ENCODE assay signal across 8 cellular contexts in genomic region chr10:21315321-21316220, GRCh38.
A peak's percentile ranks its signal among the peaks of the same experiment; 100 is the strongest.
DNase-seq lines count a peak whose midpoint lies in the region; ATAC-seq, FAIRE-seq and TF ChIP-seq lines count a peak whose summit lies in the region.

No MANE protein-coding gene starts in this region.

- H4K91ac ChIP-seq in H9 (ENCODE audit: insufficient read length, low read depth, low read length): no peak overlapping the region

- no peak overlapping the region for H3K23ac ChIP-seq in H9 (ENCODE audit: insufficient read length, low read depth, low read length)

- H3K36me3 ChIP-seq in GM12878 (ENCODE audit: control insufficient read depth in 2 of 2, insufficient read depth in 2 of 2, low read length in 1 of 2): no peaks in the 10 kb centered on the region
- no peaks in the 10 kb centered on the region for H3K36me3 ChIP-seq in smooth muscle cell (ENCODE audit: low read depth)

- TF ChIP-seq EP300 in GM12878 (IDR thresholded peaks at IDR 0.05; ENCODE audit: borderline replicate concordance in 1 of 2, control insufficient read depth in 1 of 2, low read depth in 2 of 2, low read length in 2 of 2): no peak

- no peaks in the 10 kb centered on the region; a peak in 2 of 5 replicates for H3K9me3 Mint-ChIP-seq in H9
- H3K9me3 Mint-ChIP-seq in activated T-helper 1 cell treated with anti-CD3 and anti-CD28 coated beads, Interleukin-12 subunit alpha, Interleukin-12 subunit beta, Interleukin-2, Interleukin-4 antibody, amounts not matched to agents 30 ng/mL and 10 ng/mL and 1 ng/mL, durations not matched to agents 14 hours and 24 hours and 36 hours: no peaks in the 10 kb centered on the region

- H4K8ac ChIP-seq in H9 (replicated peaks; ENCODE audit: insufficient read length, low read depth, low read length): no peak overlapping the region

- no peak overlapping the region for H3K9ac ChIP-seq in H9 (ENCODE audit: extremely low read depth, insufficient read length, low read length)
- H3K9ac ChIP-seq in GM12878 (ENCODE audit: control insufficient read depth, insufficient read depth, low read length): no peak overlapping the region
- H3K9ac ChIP-seq in smooth muscle cell (ENCODE audit: low read depth): no peak overlapping the region

- CTCF ChIA-PET in GM12878 (lab: Yijun Ruan, JAX): no interaction called here

- H3K36me3 Mint-ChIP-seq in H9 (ENCODE audit: insufficient read depth in 1 of 3, low read depth in 3 of 3): no peaks in the 10 kb centered on the region; a peak in 2 of 7 replicates
- no peaks in the 10 kb centered on the region for H3K36me3 Mint-ChIP-seq in activated T-helper 1 cell treated with anti-CD3 and anti-CD28 coated beads, Interleukin-12 subunit alpha, Interleukin-12 subunit beta, Interleukin-2, Interleukin-4 antibody, amounts not matched to agents 30 ng/mL and 10 ng/mL and 1 ng/mL, durations not matched to agents 14 hours and 24 hours and 36 hours (ENCODE audit: low read depth)

- TF ChIP-seq RAD21 in GM12878 (IDR thresholded peaks at IDR 0.05; ENCODE audit: insufficient read depth, low read depth, low read length): no peak

- peak overlapping the region; percentile 6 for H3K27ac ChIP-seq in H9 (ENCODE audit: insufficient read length, low read depth, low read length)
- no peak overlapping the region for H3K27ac ChIP-seq in GM12878 (ENCODE audit: control insufficient read depth, insufficient read depth)
- H3K27ac ChIP-seq in smooth muscle cell (ENCODE audit: low read depth): peak overlapping the region; percentile 65

- H3K4me1 Mint-ChIP-seq in H9: peaks cover 46 to 56% of the 10 kb centered on the region in 2 experiments
- no peaks in the 10 kb centered on the region for H3K4me1 Mint-ChIP-seq in activated T-helper 1 cell treated with anti-CD3 and anti-CD28 coated beads, Interleukin-12 subunit alpha, Interleukin-12 subunit beta, Interleukin-2, Interleukin-4 antibody, amounts not matched to agents 30 ng/mL and 10 ng/mL and 1 ng/mL, durations not matched to agents 14 hours and 24 hours and 36 hours (ENCODE audit: low read depth)

- H2BK5ac ChIP-seq in H9 (ENCODE audit: insufficient read length, low read length): no peak overlapping the region

- peak overlapping the region; percentile 89 to 98 (median 90) for H3K27ac Mint-ChIP-seq in H9
- no peak overlapping the region for H3K27ac Mint-ChIP-seq in activated T-helper 1 cell treated with anti-CD3 and anti-CD28 coated beads, Interleukin-12 subunit alpha, Interleukin-12 subunit beta, Interleukin-2, Interleukin-4 antibody, amounts not matched to agents 30 ng/mL and 10 ng/mL and 1 ng/mL, durations not matched to agents 14 hours and 24 hours and 36 hours

- H2BK15ac ChIP-seq in H9 (ENCODE audit: low read depth, low read length): no peak overlapping the region

- H3K4me1 ChIP-seq in H9 (ENCODE audit: insufficient read depth, low read length) (peaks cover 5% of the 10 kb centered on the region; the same call in 1 of the 2 replicates), GM12878 (ENCODE audit: control insufficient read depth, insufficient read depth, low read length) (peaks cover 19% of the 10 kb centered on the region), smooth muscle cell (ENCODE audit: low read depth) (peaks cover 35% of the 10 kb centered on the region)

- RAD21 ChIA-PET in GM12878 (lab: Charles Lee; ENCODE audit: unreplicated experiment): no interaction called here

- POLR2A ChIA-PET in GM12878 (lab: Charles Lee): no interaction called here

- TF ChIP-seq CTCF in H9 (conservative IDR thresholded peaks at IDR 0.05): no peak
- TF ChIP-seq CTCF in GM12878 (IDR thresholded peaks at IDR 0.05 in 2 of 3, conservative IDR thresholded peaks at IDR 0.05 in 1 of 3; ENCODE audit: control insufficient read depth in 2 of 3, extremely low read depth in 1 of 3, insufficient read depth in 1 of 3, low read depth in 3 of 3, low read length in 3 of 3): no peak
- TF ChIP-seq CTCF in smooth muscle cell (IDR thresholded peaks at IDR 0.05; ENCODE audit: borderline replicate concordance, insufficient read depth, poor library complexity, severe bottlenecking): no peak

- H3K79me2 ChIP-seq in H9 (ENCODE audit: insufficient read depth, low read length) (no peaks in the 10 kb centered on the region), GM12878 (ENCODE audit: control insufficient read depth, insufficient read depth, low read length) (no peaks in the 10 kb centered on the region), smooth muscle cell (ENCODE audit: low read depth) (no peaks in the 10 kb centered on the region)

- H3K4me3 ChIP-seq in GM12878: no peak overlapping the region
- H3K4me3 ChIP-seq in iPS-18c (ENCODE audit: insufficient read depth, low read depth, low read length): 0 out of 2 replicates have a peak overlapping the region, but pooled peaks have one; percentile 5
- no peak overlapping the region for H3K4me3 ChIP-seq in smooth muscle cell

- no peak for TF ChIP-seq POLR2A in GM12878 (IDR thresholded peaks at IDR 0.05; ENCODE audit: low read depth, low read length)

- H3K18ac ChIP-seq in H9 (ENCODE audit: insufficient read length, low read depth, low read length): no peak overlapping the region

- peak; percentile 30 for ATAC-seq in GM12878
- ATAC-seq in GM21423 (IDR thresholded peaks at IDR 0.05; ENCODE audit: unreplicated experiment): no peak

- DNase-seq in H9: peak; percentile 78
- DNase-seq in GM12878 (ENCODE audit: low read depth, low spot score): no peak
- peak; percentile 18 for DNase-seq in smooth muscle cell (lab: John Stamatoyannopoulos, UW; ENCODE audit: unreplicated experiment)
- no peak for DNase-seq in NCI-H2107 (lab: John Stamatoyannopoulos, UW)
- DNase-seq in activated T-helper 1 cell treated with anti-CD3 and anti-CD28 coated beads, Interleukin-12 subunit alpha, Interleukin-12 subunit beta, Interleukin-2, Interleukin-4 antibody, amounts not matched to agents 30 ng/mL and 10 ng/mL and 1 ng/mL, durations not matched to agents 14 hours and 24 hours and 36 hours (ENCODE audit: low spot score): no peak
- no peak for DNase-seq in NCI-H1436 (lab: John Stamatoyannopoulos, UW)

- no peak overlapping the region for H2AK5ac ChIP-seq in H9 (ENCODE audit: insufficient read length, low read length)

- intact Hi-C loops in GM12878 (cut with micrococcal nuclease; ENCODE audit: unreplicated experiment): no loop called here
- intact Hi-C loops in activated T-helper 1 cell treated with anti-CD3 and anti-CD28 coated beads, Interleukin-12 subunit alpha, Interleukin-12 subunit beta, Interleukin-2, Interleukin-4 antibody, amounts not matched to agents 30 ng/mL and 10 ng/mL and 1 ng/mL, durations not matched to agents 14 hours and 24 hours and 36 hours (cut with micrococcal nuclease): no loop called here

- H3K4me2 ChIP-seq in H9 (ENCODE audit: insufficient read depth, insufficient read length, low read length): peak overlapping the region; percentile 9
- no peak overlapping the region for H3K4me2 ChIP-seq in GM12878 (ENCODE audit: control insufficient read depth, insufficient read depth)
- peak overlapping the region; percentile 61 for H3K4me2 ChIP-seq in smooth muscle cell

- no peaks in the 10 kb centered on the region for H3K9me3 ChIP-seq in H9 (ENCODE audit: control insufficient read depth, low read depth, low read length)
- H3K9me3 ChIP-seq in GM12878 (replicated peaks; ENCODE audit: control insufficient read depth, insufficient read depth, low read length): no peaks in the 10 kb centered on the region
- no peaks in the 10 kb centered on the region for H3K9me3 ChIP-seq in iPS-18c (ENCODE audit: control insufficient read depth, insufficient read depth, low read length)
- H3K9me3 ChIP-seq in smooth muscle cell (replicated peaks; ENCODE audit: low read depth): no peaks in the 10 kb centered on the region

- WGBS in H9 (ENCODE audit: extremely low coverage, insufficient read length, low lambda C conversion rate): no CpG with 5 or more reads among the region's 7 CpGs
- 50% methylated on average over 7 of the region's 7 CpGs for WGBS in GM12878 (ENCODE audit: insufficient coverage, insufficient replicate concordance, low lambda C conversion rate, missing lambda C conversion rate)
- 16% methylated on average over 7 of the region's 7 CpGs for WGBS in smooth muscle cell (ENCODE audit: low lambda C conversion rate)

- H3K23me2 ChIP-seq in H9 (ENCODE audit: insufficient read length, low read depth, low read length, poor library complexity, severe bottlenecking): no peaks in the 10 kb centered on the region

- no peak overlapping the region for H3K14ac ChIP-seq in H9 (ENCODE audit: insufficient read depth, low read length)

- no peaks in the 10 kb centered on the region for H3K79me1 ChIP-seq in H9 (ENCODE audit: insufficient read depth, low read depth, low read length, poor library complexity, severe bottlenecking)

- H3K56ac ChIP-seq in H9 (ENCODE audit: insufficient read length, low read depth, low read length): no peak overlapping the region

- no peak overlapping the region for H4K5ac ChIP-seq in H9 (ENCODE audit: insufficient read length, low read depth, low read length)

- H2BK12ac ChIP-seq in H9 (ENCODE audit: insufficient read length, low read depth, low read length): no peak overlapping the region

- SMC1A ChIA-PET in GM12878 (lab: Charles Lee; ENCODE audit: uncharacterized antibody, unreplicated experiment): interaction anchor here (1.1 kb wide), 1 partner anchor 22 kb away, joined by 3 read pairs; no protein-coding TSS in a partner anchor

- FAIRE-seq in GM12878 (lab: Jason Lieb, UNC): no peak

- H2AFZ ChIP-seq in H9 (ENCODE audit: low read length) (no peak overlapping the region), GM12878 (ENCODE audit: control insufficient read depth, low read depth, low read length) (peak overlapping the region; percentile 41), smooth muscle cell (ENCODE audit: low read depth) (peak overlapping the region; percentile 72)

- H3K4me3 Mint-ChIP-seq in H9: peak overlapping the region; percentile 35 to 62; a peak in 4 of 5 replicates
- H3K4me3 Mint-ChIP-seq in activated T-helper 1 cell treated with anti-CD3 and anti-CD28 coated beads, Interleukin-12 subunit alpha, Interleukin-12 subunit beta, Interleukin-2, Interleukin-4 antibody, amounts not matched to agents 30 ng/mL and 10 ng/mL and 1 ng/mL, durations not matched to agents 14 hours and 24 hours and 36 hours: no peak overlapping the region

- H4K20me1 ChIP-seq in H9 (ENCODE audit: control insufficient read depth, insufficient read depth, insufficient read length) (no peaks in the 10 kb centered on the region), GM12878 (ENCODE audit: control insufficient read depth, insufficient read depth) (no peaks in the 10 kb centered on the region), smooth muscle cell (ENCODE audit: low read depth) (no peaks in the 10 kb centered on the region)

- H3F3A ChIP-seq in smooth muscle cell (ENCODE audit: low read depth): peaks cover 6% of the 10 kb centered on the region

- H3T11ph ChIP-seq in H9 (ENCODE audit: low read length): no peak overlapping the region

- no peaks in the 10 kb centered on the region for H3K27me3 Mint-ChIP-seq in H9 (ENCODE audit: low read depth)
- H3K27me3 Mint-ChIP-seq in activated T-helper 1 cell treated with anti-CD3 and anti-CD28 coated beads, Interleukin-12 subunit alpha, Interleukin-12 subunit beta, Interleukin-2, Interleukin-4 antibody, amounts not matched to agents 30 ng/mL and 10 ng/mL and 1 ng/mL, durations not matched to agents 14 hours and 24 hours and 36 hours (ENCODE audit: insufficient read depth): no peaks in the 10 kb centered on the region

- in situ Hi-C loops in GM12878 (cut with MboI): no loop called here

- no peaks in the 10 kb centered on the region for H3K27me3 ChIP-seq in H9 (ENCODE audit: insufficient read depth, low read length)
- no peaks in the 10 kb centered on the region for H3K27me3 ChIP-seq in GM12878 (replicated peaks in 1 of 2; ENCODE audit: control insufficient read depth in 2 of 2, insufficient read depth in 2 of 2, low read length in 1 of 2)
- H3K27me3 ChIP-seq in smooth muscle cell (ENCODE audit: low read depth): no peaks in the 10 kb centered on the region

- H2BK120ac ChIP-seq in H9 (ENCODE audit: low read depth, low read length, poor library complexity, severe bottlenecking): no peak overlapping the region

- H2BK20ac ChIP-seq in H9 (ENCODE audit: low read depth, low read length, poor library complexity, severe bottlenecking): no peak overlapping the region

- no TSS peak for BruUV-seq in GM12878 (replicated peaks; lab: Mats Ljungman, UMichigan)

- H3K4ac ChIP-seq in H9 (ENCODE audit: low read depth, low read length): no peak overlapping the region

Comparison
In these comparisons a context has a peak if more than half of its experiments do, and no peak if none do; other contexts are left out.
1. DNase-seq: peak in H9 (single experiment) and smooth muscle cell (single experiment); none in GM12878 (single experiment), NCI-H2107 (single experiment), activated T-helper 1 cell treated with anti-CD3 and anti-CD28 coated beads, Interleukin-12 subunit alpha, Interleukin-12 subunit beta, Interleukin-2, Interleukin-4 antibody, amounts not matched to agents 30 ng/mL and 10 ng/mL and 1 ng/mL, durations not matched to agents 14 hours and 24 hours and 36 hours (single experiment) and NCI-H1436 (single experiment).